In genomic region chr19:41994994-41995958, GRCh38 we compare ENCODE assay signal across 1 cellular context.
TF ChIP-seq lines count a peak whose summit lies in the region.

No MANE protein-coding gene starts in this region.

TF ChIP-seq in HEK293, 187 proteins besides CTCF, POLR2A, EP300 and RAD21 (continued from another document):
- no peak for TF ChIP-seq ZNF18 (tag by site-specific recombination; IDR thresholded peaks at IDR 0.05)
- TF ChIP-seq, protein P1, sequence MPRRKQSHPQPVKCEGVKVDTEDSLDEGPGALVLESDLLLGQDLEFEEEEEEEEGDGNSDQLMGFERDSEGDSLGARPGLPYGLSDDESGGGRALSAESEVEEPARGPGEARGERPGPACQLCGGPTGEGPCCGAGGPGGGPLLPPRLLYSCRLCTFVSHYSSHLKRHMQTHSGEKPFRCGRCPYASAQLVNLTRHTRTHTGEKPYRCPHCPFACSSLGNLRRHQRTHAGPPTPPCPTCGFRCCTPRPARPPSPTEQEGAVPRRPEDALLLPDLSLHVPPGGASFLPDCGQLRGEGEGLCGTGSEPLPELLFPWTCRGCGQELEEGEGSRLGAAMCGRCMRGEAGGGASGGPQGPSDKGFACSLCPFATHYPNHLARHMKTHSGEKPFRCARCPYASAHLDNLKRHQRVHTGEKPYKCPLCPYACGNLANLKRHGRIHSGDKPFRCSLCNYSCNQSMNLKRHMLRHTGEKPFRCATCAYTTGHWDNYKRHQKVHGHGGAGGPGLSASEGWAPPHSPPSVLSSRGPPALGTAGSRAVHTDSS (tag by site-specific recombination; IDR thresholded peaks at IDR 0.05), result no peak
- no peak for TF ChIP-seq HOXA7 (CRISPR knock-in tag; IDR thresholded peaks at IDR 0.05; ENCODE audit: borderline replicate concordance)
- TF ChIP-seq ZNF777 (tag by site-specific recombination; IDR thresholded peaks at IDR 0.05; ENCODE audit: borderline replicate concordance), result no peak
